ENCODE assay signal across 26 cellular contexts in genomic region chr19:10158071-10158470, GRCh38. TPM values are rescaled to one million over a fixed set of nuclear protein-coding genes. Genes with fewer than 3 reads are reported as not detected.
"Had no signal": no experiment of that assay in that cellular context is flagged by ENCODE, and none has a peak within 500 bp of the region (broad histone marks: within the 10 kb centered on the region; RNA-seq: fewer than 3 reads in every experiment).

No MANE protein-coding gene starts in this region.

- H3K4me3 ChIP-seq: coronary artery, dorsolateral prefrontal cortex, esophagus muscularis mucosa, left ventricle myocardium inferior, lung, neural progenitor cell, pancreas, smooth muscle cell, testis, tibial nerve had no signal

- ATAC-seq: left cardiac atrium; natural killer cell treated with Interleukin-12 subunit alpha and Interleukin-12 subunit beta and Interleukin-15 and Interleukin-18, amount 100 ng/mL, for 72 hours; pancreas; stimulated activated naive B cell treated with anti-CD40 and anti-IgM and Interleukin-4, amounts not matched to agents 10 μg/mL and 1 μg/mL and 100 μg/mL, for 72 hours; stimulated activated naive CD8-positive, alpha-beta T cell treated with anti-CD3 and anti-CD28 coated beads, Interleukin-15, amount 100 ng/mL, for 72 hours had no signal

- H3K4me2 ChIP-seq: neural progenitor cell, smooth muscle cell had no signal

- H3K27me3 ChIP-seq: dorsolateral prefrontal cortex, esophagus muscularis mucosa, neural progenitor cell, pancreas, testis, tibial nerve had no signal

- H3K9me3 ChIP-seq: esophagus muscularis mucosa, left ventricle myocardium inferior, pancreas, testis, tibial nerve had no signal

- H3K4me1 ChIP-seq: esophagus muscularis mucosa, left ventricle myocardium inferior, neural progenitor cell, pancreas, testis, tibial nerve had no signal

- FAIRE-seq: keratinocyte, pancreas had no signal

- H2AFZ ChIP-seq: neural progenitor cell had no signal

- DNase-seq: dorsolateral prefrontal cortex; effector CD8-positive, alpha-beta T cell; foreskin fibroblast; immature natural killer cell; left cardiac atrium; left ventricle myocardium inferior; mesenchymal stem cell; midbrain; occipital lobe; pancreas; right cardiac atrium; stimulated activated CD4-positive, alpha-beta T cell treated with anti-CD3 and anti-CD28 coated beads, Interleukin-4, amount 100 ng/mL, for 1 hour; stimulated activated CD8-positive, alpha-beta memory T cell treated with anti-CD3 and anti-CD28 coated beads, Interleukin-4, amount 100 ng/mL, for 48 hours; stimulated activated naive B cell treated with anti-CD40 and anti-IgM and Interleukin-4, amounts not matched to agents 10 μg/mL and 1 μg/mL and 100 μg/mL, for 72 hours; stimulated activated naive CD8-positive, alpha-beta T cell treated with anti-CD3 and anti-CD28 coated beads, Interleukin-15, amount 100 ng/mL, for 72 hours; testis had no signal

- H3K9ac ChIP-seq: neural progenitor cell had no signal

- H3K27ac ChIP-seq: coronary artery, dorsolateral prefrontal cortex, epithelial cell of prostate, esophagus muscularis mucosa, left ventricle myocardium inferior, neural progenitor cell, pancreas, testis, tibial nerve had no signal

RNA-seq across cellular contexts. Expression of gene ANGPTL6, which starts 55.6 kb away (rescaled TPM):
- total RNA-seq: esophagus muscularis mucosa, left ventricle myocardium inferior, progenitor cell of endocrine pancreas, right cardiac atrium had no signal
